1 cellular context compared by ENCODE assay signal in the genomic region with DNA sequence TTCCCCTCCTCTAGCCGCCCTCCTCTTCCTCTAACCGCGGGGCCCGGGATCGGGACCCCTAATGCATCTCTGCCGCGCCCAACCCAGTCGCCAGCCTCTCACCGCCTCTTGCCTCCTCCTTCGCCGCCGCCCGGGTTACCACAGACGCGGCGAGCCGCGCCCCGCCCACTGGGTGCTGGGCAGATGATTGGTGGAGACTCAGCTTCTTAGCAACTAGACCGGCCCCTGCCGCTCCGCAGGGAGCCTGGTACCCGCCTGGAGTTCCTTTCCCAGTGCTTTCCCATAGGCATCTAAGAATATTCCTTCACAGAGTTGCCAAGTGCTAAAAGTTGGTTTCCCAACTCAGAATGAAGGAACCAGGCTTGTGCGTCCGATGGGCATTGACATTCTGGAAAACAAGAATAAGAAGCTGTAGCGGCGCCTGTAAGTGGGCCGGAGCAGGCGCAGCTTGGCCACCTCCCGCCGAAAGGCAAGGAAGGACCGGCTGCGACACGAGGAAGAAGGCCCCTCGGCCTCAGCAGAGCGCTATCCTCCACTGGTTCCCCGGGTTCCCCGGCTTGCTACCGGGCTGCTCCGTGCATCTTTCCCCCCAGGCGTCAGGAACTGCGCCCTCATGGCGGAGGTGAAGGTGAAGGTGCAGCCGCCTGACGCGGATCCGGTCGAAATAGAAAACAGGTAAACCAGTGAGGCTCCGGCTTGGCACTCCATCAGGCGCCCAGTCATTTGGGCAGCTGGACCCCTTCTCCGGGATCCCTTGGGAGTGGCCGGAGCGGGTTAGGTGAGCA.
TF ChIP-seq lines count a peak whose summit lies in the region.

A gene (minus strand): TSS at position 137 of the 785 bp plus-strand sequence. CDS start 1,672 bp downstream, outside the sequence.
A gene with protein sequence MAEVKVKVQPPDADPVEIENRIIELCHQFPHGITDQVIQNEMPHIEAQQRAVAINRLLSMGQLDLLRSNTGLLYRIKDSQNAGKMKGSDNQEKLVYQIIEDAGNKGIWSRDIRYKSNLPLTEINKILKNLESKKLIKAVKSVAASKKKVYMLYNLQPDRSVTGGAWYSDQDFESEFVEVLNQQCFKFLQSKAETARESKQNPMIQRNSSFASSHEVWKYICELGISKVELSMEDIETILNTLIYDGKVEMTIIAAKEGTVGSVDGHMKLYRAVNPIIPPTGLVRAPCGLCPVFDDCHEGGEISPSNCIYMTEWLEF (plus strand): TSS at position 497 of the 785 bp plus-strand sequence. CDS start 117 bp downstream, at position 614.

TF ChIP-seq in K562, 482 proteins besides CTCF, POLR2A, EP300 and RAD21 (continued from another document and continues in another):
- TF ChIP-seq, protein P1, sequence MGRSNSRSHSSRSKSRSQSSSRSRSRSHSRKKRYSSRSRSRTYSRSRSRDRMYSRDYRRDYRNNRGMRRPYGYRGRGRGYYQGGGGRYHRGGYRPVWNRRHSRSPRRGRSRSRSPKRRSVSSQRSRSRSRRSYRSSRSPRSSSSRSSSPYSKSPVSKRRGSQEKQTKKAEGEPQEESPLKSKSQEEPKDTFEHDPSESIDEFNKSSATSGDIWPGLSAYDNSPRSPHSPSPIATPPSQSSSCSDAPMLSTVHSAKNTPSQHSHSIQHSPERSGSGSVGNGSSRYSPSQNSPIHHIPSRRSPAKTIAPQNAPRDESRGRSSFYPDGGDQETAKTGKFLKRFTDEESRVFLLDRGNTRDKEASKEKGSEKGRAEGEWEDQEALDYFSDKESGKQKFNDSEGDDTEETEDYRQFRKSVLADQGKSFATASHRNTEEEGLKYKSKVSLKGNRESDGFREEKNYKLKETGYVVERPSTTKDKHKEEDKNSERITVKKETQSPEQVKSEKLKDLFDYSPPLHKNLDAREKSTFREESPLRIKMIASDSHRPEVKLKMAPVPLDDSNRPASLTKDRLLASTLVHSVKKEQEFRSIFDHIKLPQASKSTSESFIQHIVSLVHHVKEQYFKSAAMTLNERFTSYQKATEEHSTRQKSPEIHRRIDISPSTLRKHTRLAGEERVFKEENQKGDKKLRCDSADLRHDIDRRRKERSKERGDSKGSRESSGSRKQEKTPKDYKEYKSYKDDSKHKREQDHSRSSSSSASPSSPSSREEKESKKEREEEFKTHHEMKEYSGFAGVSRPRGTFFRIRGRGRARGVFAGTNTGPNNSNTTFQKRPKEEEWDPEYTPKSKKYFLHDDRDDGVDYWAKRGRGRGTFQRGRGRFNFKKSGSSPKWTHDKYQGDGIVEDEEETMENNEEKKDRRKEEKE (IDR thresholded peaks at IDR 0.05; ENCODE audit: borderline replicate concordance in 1 of 2, control insufficient read depth in 1 of 2, low read depth in 2 of 2, low read length in 1 of 2): no peak
- no peak for TF ChIP-seq ZNF232 (CRISPR knock-in tag; IDR thresholded peaks at IDR 0.05)
- TF ChIP-seq MBD2 (IDR thresholded peaks at IDR 0.05; ENCODE audit: borderline replicate concordance, low read depth): no peak; the same call in 1 of the 2 replicates
- TF ChIP-seq MIER1 (IDR thresholded peaks at IDR 0.05; ENCODE audit: low read depth): no peak
- TF ChIP-seq, protein P2, sequence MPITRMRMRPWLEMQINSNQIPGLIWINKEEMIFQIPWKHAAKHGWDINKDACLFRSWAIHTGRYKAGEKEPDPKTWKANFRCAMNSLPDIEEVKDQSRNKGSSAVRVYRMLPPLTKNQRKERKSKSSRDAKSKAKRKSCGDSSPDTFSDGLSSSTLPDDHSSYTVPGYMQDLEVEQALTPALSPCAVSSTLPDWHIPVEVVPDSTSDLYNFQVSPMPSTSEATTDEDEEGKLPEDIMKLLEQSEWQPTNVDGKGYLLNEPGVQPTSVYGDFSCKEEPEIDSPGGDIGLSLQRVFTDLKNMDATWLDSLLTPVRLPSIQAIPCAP (CRISPR knock-in tag; IDR thresholded peaks at IDR 0.05; ENCODE audit: borderline replicate concordance): no peak
- no peak for TF ChIP-seq TSC22D4 (tag; IDR thresholded peaks at IDR 0.05)
- TF ChIP-seq, protein P3, sequence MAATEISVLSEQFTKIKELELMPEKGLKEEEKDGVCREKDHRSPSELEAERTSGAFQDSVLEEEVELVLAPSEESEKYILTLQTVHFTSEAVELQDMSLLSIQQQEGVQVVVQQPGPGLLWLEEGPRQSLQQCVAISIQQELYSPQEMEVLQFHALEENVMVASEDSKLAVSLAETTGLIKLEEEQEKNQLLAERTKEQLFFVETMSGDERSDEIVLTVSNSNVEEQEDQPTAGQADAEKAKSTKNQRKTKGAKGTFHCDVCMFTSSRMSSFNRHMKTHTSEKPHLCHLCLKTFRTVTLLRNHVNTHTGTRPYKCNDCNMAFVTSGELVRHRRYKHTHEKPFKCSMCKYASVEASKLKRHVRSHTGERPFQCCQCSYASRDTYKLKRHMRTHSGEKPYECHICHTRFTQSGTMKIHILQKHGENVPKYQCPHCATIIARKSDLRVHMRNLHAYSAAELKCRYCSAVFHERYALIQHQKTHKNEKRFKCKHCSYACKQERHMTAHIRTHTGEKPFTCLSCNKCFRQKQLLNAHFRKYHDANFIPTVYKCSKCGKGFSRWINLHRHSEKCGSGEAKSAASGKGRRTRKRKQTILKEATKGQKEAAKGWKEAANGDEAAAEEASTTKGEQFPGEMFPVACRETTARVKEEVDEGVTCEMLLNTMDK (IDR thresholded peaks at IDR 0.05; ENCODE audit: borderline replicate concordance, insufficient read depth, low read depth, low read length, poor library complexity, severe bottlenecking): no peak
- no peak for TF ChIP-seq XRCC4 (IDR thresholded peaks at IDR 0.05; ENCODE audit: extremely low read depth, insufficient read depth, insufficient read length)
- TF ChIP-seq, protein P4, sequence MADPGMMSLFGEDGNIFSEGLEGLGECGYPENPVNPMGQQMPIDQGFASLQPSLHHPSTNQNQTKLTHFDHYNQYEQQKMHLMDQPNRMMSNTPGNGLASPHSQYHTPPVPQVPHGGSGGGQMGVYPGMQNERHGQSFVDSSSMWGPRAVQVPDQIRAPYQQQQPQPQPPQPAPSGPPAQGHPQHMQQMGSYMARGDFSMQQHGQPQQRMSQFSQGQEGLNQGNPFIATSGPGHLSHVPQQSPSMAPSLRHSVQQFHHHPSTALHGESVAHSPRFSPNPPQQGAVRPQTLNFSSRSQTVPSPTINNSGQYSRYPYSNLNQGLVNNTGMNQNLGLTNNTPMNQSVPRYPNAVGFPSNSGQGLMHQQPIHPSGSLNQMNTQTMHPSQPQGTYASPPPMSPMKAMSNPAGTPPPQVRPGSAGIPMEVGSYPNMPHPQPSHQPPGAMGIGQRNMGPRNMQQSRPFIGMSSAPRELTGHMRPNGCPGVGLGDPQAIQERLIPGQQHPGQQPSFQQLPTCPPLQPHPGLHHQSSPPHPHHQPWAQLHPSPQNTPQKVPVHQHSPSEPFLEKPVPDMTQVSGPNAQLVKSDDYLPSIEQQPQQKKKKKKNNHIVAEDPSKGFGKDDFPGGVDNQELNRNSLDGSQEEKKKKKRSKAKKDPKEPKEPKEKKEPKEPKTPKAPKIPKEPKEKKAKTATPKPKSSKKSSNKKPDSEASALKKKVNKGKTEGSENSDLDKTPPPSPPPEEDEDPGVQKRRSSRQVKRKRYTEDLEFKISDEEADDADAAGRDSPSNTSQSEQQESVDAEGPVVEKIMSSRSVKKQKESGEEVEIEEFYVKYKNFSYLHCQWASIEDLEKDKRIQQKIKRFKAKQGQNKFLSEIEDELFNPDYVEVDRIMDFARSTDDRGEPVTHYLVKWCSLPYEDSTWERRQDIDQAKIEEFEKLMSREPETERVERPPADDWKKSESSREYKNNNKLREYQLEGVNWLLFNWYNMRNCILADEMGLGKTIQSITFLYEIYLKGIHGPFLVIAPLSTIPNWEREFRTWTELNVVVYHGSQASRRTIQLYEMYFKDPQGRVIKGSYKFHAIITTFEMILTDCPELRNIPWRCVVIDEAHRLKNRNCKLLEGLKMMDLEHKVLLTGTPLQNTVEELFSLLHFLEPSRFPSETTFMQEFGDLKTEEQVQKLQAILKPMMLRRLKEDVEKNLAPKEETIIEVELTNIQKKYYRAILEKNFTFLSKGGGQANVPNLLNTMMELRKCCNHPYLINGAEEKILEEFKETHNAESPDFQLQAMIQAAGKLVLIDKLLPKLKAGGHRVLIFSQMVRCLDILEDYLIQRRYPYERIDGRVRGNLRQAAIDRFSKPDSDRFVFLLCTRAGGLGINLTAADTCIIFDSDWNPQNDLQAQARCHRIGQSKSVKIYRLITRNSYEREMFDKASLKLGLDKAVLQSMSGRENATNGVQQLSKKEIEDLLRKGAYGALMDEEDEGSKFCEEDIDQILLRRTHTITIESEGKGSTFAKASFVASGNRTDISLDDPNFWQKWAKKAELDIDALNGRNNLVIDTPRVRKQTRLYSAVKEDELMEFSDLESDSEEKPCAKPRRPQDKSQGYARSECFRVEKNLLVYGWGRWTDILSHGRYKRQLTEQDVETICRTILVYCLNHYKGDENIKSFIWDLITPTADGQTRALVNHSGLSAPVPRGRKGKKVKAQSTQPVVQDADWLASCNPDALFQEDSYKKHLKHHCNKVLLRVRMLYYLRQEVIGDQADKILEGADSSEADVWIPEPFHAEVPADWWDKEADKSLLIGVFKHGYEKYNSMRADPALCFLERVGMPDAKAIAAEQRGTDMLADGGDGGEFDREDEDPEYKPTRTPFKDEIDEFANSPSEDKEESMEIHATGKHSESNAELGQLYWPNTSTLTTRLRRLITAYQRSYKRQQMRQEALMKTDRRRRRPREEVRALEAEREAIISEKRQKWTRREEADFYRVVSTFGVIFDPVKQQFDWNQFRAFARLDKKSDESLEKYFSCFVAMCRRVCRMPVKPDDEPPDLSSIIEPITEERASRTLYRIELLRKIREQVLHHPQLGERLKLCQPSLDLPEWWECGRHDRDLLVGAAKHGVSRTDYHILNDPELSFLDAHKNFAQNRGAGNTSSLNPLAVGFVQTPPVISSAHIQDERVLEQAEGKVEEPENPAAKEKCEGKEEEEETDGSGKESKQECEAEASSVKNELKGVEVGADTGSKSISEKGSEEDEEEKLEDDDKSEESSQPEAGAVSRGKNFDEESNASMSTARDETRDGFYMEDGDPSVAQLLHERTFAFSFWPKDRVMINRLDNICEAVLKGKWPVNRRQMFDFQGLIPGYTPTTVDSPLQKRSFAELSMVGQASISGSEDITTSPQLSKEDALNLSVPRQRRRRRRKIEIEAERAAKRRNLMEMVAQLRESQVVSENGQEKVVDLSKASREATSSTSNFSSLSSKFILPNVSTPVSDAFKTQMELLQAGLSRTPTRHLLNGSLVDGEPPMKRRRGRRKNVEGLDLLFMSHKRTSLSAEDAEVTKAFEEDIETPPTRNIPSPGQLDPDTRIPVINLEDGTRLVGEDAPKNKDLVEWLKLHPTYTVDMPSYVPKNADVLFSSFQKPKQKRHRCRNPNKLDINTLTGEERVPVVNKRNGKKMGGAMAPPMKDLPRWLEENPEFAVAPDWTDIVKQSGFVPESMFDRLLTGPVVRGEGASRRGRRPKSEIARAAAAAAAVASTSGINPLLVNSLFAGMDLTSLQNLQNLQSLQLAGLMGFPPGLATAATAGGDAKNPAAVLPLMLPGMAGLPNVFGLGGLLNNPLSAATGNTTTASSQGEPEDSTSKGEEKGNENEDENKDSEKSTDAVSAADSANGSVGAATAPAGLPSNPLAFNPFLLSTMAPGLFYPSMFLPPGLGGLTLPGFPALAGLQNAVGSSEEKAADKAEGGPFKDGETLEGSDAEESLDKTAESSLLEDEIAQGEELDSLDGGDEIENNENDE (IDR thresholded peaks at IDR 0.05; ENCODE audit: low read depth, low read length): no peak
- no peak for TF ChIP-seq ZNF583 (CRISPR knock-in tag; IDR thresholded peaks at IDR 0.05)
- TF ChIP-seq FUS (optimal IDR thresholded peaks at IDR 0.05; ENCODE audit: low read depth, low read length): no peak
- TF ChIP-seq RFX7 (CRISPR knock-in tag; IDR thresholded peaks at IDR 0.05): no peak
- no peak for TF ChIP-seq ZBED1 (IDR thresholded peaks at IDR 0.05)
- TF ChIP-seq HDAC3 (IDR thresholded peaks at IDR 0.05; ENCODE audit: borderline replicate concordance, partially characterized antibody): no peak
- TF ChIP-seq, protein P5, sequence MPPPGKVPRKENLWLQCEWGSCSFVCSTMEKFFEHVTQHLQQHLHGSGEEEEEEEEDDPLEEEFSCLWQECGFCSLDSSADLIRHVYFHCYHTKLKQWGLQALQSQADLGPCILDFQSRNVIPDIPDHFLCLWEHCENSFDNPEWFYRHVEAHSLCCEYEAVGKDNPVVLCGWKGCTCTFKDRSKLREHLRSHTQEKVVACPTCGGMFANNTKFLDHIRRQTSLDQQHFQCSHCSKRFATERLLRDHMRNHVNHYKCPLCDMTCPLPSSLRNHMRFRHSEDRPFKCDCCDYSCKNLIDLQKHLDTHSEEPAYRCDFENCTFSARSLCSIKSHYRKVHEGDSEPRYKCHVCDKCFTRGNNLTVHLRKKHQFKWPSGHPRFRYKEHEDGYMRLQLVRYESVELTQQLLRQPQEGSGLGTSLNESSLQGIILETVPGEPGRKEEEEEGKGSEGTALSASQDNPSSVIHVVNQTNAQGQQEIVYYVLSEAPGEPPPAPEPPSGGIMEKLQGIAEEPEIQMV (tag; conservative IDR thresholded peaks at IDR 0.05; ENCODE audit: low read depth): no peak
- no peak for TF ChIP-seq ARID1B (IDR thresholded peaks at IDR 0.05)
- TF ChIP-seq GATAD2A (IDR thresholded peaks at IDR 0.05): no peak
- TF ChIP-seq, protein P6, sequence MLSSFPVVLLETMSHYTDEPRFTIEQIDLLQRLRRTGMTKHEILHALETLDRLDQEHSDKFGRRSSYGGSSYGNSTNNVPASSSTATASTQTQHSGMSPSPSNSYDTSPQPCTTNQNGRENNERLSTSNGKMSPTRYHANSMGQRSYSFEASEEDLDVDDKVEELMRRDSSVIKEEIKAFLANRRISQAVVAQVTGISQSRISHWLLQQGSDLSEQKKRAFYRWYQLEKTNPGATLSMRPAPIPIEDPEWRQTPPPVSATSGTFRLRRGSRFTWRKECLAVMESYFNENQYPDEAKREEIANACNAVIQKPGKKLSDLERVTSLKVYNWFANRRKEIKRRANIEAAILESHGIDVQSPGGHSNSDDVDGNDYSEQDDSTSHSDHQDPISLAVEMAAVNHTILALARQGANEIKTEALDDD (IDR thresholded peaks at IDR 0.05): no peak
- no peak for TF ChIP-seq CC2D1A (IDR thresholded peaks at IDR 0.05)
- TF ChIP-seq ZBTB7A (IDR thresholded peaks at IDR 0.05; ENCODE audit: borderline replicate concordance, control insufficient read depth, low read depth, low read length): no peak
- peak; percentile 50 to 70; a peak in 2 of 4 replicates for TF ChIP-seq SIN3A (IDR thresholded peaks at IDR 0.05; ENCODE audit: borderline replicate concordance in 2 of 2, control insufficient read depth in 1 of 2, low read depth in 2 of 2, low read length in 2 of 2)
- TF ChIP-seq, protein P7, sequence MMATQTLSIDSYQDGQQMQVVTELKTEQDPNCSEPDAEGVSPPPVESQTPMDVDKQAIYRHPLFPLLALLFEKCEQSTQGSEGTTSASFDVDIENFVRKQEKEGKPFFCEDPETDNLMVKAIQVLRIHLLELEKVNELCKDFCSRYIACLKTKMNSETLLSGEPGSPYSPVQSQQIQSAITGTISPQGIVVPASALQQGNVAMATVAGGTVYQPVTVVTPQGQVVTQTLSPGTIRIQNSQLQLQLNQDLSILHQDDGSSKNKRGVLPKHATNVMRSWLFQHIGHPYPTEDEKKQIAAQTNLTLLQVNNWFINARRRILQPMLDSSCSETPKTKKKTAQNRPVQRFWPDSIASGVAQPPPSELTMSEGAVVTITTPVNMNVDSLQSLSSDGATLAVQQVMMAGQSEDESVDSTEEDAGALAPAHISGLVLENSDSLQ (IDR thresholded peaks at IDR 0.05): peak; percentile 15; the same call in 1 of the 2 replicates
